In genomic region chr2:105369777-105370690, GRCh38 we compare ENCODE assay signal across 8 cellular contexts. TPM values are rescaled to one million over a fixed set of nuclear protein-coding genes. Genes with fewer than 3 reads are reported as not detected.
DNase-seq lines count a peak whose midpoint lies in the region; ATAC-seq and TF ChIP-seq lines count a peak whose summit lies in the region.

No MANE protein-coding gene starts in this region.

- peak; percentile 84 for TF ChIP-seq RAD21 in IMR-90 (IDR thresholded peaks at IDR 0.05; ENCODE audit: low read length)

- CTCF ChIA-PET in IMR-90 (lab: Yijun Ruan, JAX), result interaction anchor here (0.8 to 1.5 kb wide), 3 partner anchors 14 to 152 kb away, joined by 4 to 9 read pairs (median 5); no protein-coding TSS in a partner anchor

- peak overlapping the region; percentile 30; the same call in 1 of the 2 replicates for H2AK5ac ChIP-seq in IMR-90 (ENCODE audit: low read depth, low read length)

- H3K36me3 ChIP-seq in IMR-90 (ENCODE audit: control insufficient read depth, insufficient read depth, low read length), result peaks cover 83% of the 10 kb centered on the region
- peaks cover 28% of the 10 kb centered on the region for H3K36me3 ChIP-seq in suprapubic skin

- H3K9me1 ChIP-seq in IMR-90 (ENCODE audit: insufficient read depth, low read length), result peaks cover 21% of the 10 kb centered on the region

- ATAC-seq in GM21526 (IDR thresholded peaks at IDR 0.05; ENCODE audit: low FRiP score, unreplicated experiment), result peak; percentile 88
- ATAC-seq in IMR-90 (ENCODE audit: low read depth), result peak; percentile 50

- H2BK5ac ChIP-seq in IMR-90 (ENCODE audit: low read depth, low read length, poor library complexity, severe bottlenecking), result peak overlapping the region; percentile 53

- H3K79me1 ChIP-seq in IMR-90 (ENCODE audit: low read depth in 1 of 2, low read length in 2 of 2), result peaks cover 52 to 90% of the 10 kb centered on the region in 2 experiments

- peak overlapping the region; percentile 35 for H3K27ac ChIP-seq in IMR-90 (ENCODE audit: insufficient read depth, low read length)
- no peak overlapping the region for H3K27ac ChIP-seq in suprapubic skin

- WGBS in IMR-90 (ENCODE audit: extremely low coverage in 2 of 2, insufficient read length in 1 of 2), 2 experiments, result 42% methylated on average over 10 of the region's 30 CpGs; no CpG with 5 or more reads in 1 of the 2 experiments
- 40% methylated on average over 29 of the region's 30 CpGs for WGBS in suprapubic skin

- H2AK9ac ChIP-seq in IMR-90 (replicated peaks; ENCODE audit: low read depth, low read length, poor library complexity), result no peak overlapping the region

- H2BK20ac ChIP-seq in IMR-90 (ENCODE audit: low read depth, low read length), result no peak overlapping the region; the same call in 1 of the 2 replicates

- dilution Hi-C loops in IMR-90 (cut with HindIII; ENCODE audit: low sequenced_read_pairs, unreplicated experiment), result no loop called here

- H3K9ac ChIP-seq in IMR-90 (ENCODE audit: low read depth, low read length), result no peak overlapping the region

- no peak overlapping the region for H2BK15ac ChIP-seq in IMR-90 (ENCODE audit: low read depth, low read length)

- in situ Hi-C loops in IMR-90 (cut with MboI; ENCODE audit: low sequenced_read_pairs), result loop anchor here (5.0 kb wide), 1 partner anchor 147 kb away; no protein-coding TSS in a partner anchor

- no peak overlapping the region for H3K18ac ChIP-seq in IMR-90 (ENCODE audit: low read depth, low read length)

- no peak overlapping the region for H3K23ac ChIP-seq in IMR-90 (ENCODE audit: low read depth, low read length)

- TF ChIP-seq CTCF in IMR-90 (conservative IDR thresholded peaks at IDR 0.05; ENCODE audit: low read depth, low read length) (peak; percentile 76), fibroblast of villous mesenchyme (IDR thresholded peaks at IDR 0.05; ENCODE audit: insufficient read depth, low read depth, low read length) (peak; percentile 77), suprapubic skin (IDR thresholded peaks at IDR 0.05) (peak; percentile 70 to 91)

- POLR2A ChIA-PET in IMR-90 (lab: Charles Lee; ENCODE audit: unreplicated experiment), result no interaction called here

- H3K4me1 ChIP-seq in IMR-90 (ENCODE audit: control insufficient read depth, insufficient read depth, low read length), result peaks cover 31% of the 10 kb centered on the region
- H3K4me1 ChIP-seq in suprapubic skin, result peaks cover 41% of the 10 kb centered on the region

- DNase-seq in DMS153 treated with DMSO at 0.1 percent for 48 hours (lab: John Stamatoyannopoulos, UW; ENCODE audit: unreplicated experiment) (peak; percentile 10), IMR-90 (peak; percentile 86), RPMI8226 (peak; percentile 90), fibroblast of villous mesenchyme (ENCODE audit: low read depth) (peak; percentile 92), occipital lobe (lab: John Stamatoyannopoulos, UW) (peak; percentile 76), suprapubic skin (ENCODE audit: low spot score in 2 of 2) (peak; percentile 92)
- peak; percentile 72 for DNase-seq in activated T-helper 9 cell treated with anti-CD3 and anti-CD28 coated beads, Interleukin-2, amount 50 U/mL, for 16 hours (ENCODE audit: low read depth)

- no peak for TF ChIP-seq POLR2A in IMR-90 (IDR thresholded peaks at IDR 0.05; ENCODE audit: low read depth, low read length)
- no peak for TF ChIP-seq POLR2A in suprapubic skin (IDR thresholded peaks at IDR 0.05)

- H4K20me1 ChIP-seq in IMR-90 (ENCODE audit: insufficient read depth, low read length), result peaks cover 64% of the 10 kb centered on the region

- no peak overlapping the region for H4K91ac ChIP-seq in IMR-90 (ENCODE audit: insufficient read depth, low read depth, low read length)

- H3K14ac ChIP-seq in IMR-90 (replicated peaks; ENCODE audit: low read depth, low read length), result peak overlapping the region; percentile 65

- H3K4ac ChIP-seq in IMR-90 (ENCODE audit: low read depth, low read length), result peak overlapping the region; percentile 48

- H3K4me3 ChIP-seq in IMR-90 (ENCODE audit: insufficient read depth, low read depth, low read length) (no peak overlapping the region), fibroblast of villous mesenchyme (ENCODE audit: low read depth, low read length) (no peak overlapping the region), suprapubic skin (no peak overlapping the region)

- no peak overlapping the region for H3K4me2 ChIP-seq in IMR-90 (ENCODE audit: low read depth, low read length)

- no peaks in the 10 kb centered on the region for H3K27me3 ChIP-seq in IMR-90 (ENCODE audit: control insufficient read depth, insufficient read depth, low read length)
- no peaks in the 10 kb centered on the region for H3K27me3 ChIP-seq in suprapubic skin

- BruUV-seq in IMR-90 (replicated peaks; lab: Mats Ljungman, UMichigan), result no TSS peak

- H3K9me3 ChIP-seq in IMR-90 (ENCODE audit: control insufficient read depth, insufficient read depth, low read length), result no peaks in the 10 kb centered on the region
- H3K9me3 ChIP-seq in suprapubic skin, result no peaks in the 10 kb centered on the region

- peak overlapping the region; percentile 38 for H2BK120ac ChIP-seq in IMR-90 (ENCODE audit: low read depth, low read length)

- H4K5ac ChIP-seq in IMR-90 (ENCODE audit: low read depth, low read length), result no peak overlapping the region

- no peak overlapping the region for H3K56ac ChIP-seq in IMR-90 (ENCODE audit: extremely low read depth, insufficient read depth, low read length)

- no peak for TF ChIP-seq EP300 in suprapubic skin (IDR thresholded peaks at IDR 0.05)

- H4K8ac ChIP-seq in IMR-90 (ENCODE audit: low read depth in 2 of 2, low read length in 2 of 2), result peak overlapping the region in 1 of 2 experiments; percentile 31; a peak in 2 of 4 replicates

- intact Hi-C loops in IMR-90 (cut with micrococcal nuclease), result loop anchor here (1.0 kb wide), 1 partner anchor 151 kb away; no protein-coding TSS in a partner anchor

- peak overlapping the region; percentile 79 for H2AFZ ChIP-seq in IMR-90 (replicated peaks; ENCODE audit: low read length, poor library complexity)

TF ChIP-seq in IMR-90, 13 proteins besides CTCF, POLR2A, EP300 and RAD21:
- TF ChIP-seq FOS (IDR thresholded peaks at IDR 0.05; ENCODE audit: low read depth, low read length), result no peak
- TF ChIP-seq CHD1 (IDR thresholded peaks at IDR 0.05; ENCODE audit: low read depth, low read length), result no peak
- TF ChIP-seq NFE2L2 (IDR thresholded peaks at IDR 0.05; ENCODE audit: low read depth, low read length), result no peak
- 0 out of 2 replicates have a peak, but pooled peaks have one; percentile 20 for TF ChIP-seq CEBPB (IDR thresholded peaks at IDR 0.05; ENCODE audit: low read depth, low read length)
- TF ChIP-seq RCOR1 (IDR thresholded peaks at IDR 0.05; ENCODE audit: insufficient replicate concordance, low read length), result no peak
- peak; percentile 29; the same call in 1 of the 2 replicates for TF ChIP-seq BHLHE40 (IDR thresholded peaks at IDR 0.05; ENCODE audit: low read depth, low read length)
- no peak for TF ChIP-seq ELK1 (IDR thresholded peaks at IDR 0.05; ENCODE audit: borderline replicate concordance, low read depth, low read length)
- no peak for TF ChIP-seq RFX5 (IDR thresholded peaks at IDR 0.05; ENCODE audit: low read depth, low read length)
- peak; percentile 58; the same call in 1 of the 2 replicates for TF ChIP-seq MXI1 (IDR thresholded peaks at IDR 0.05; ENCODE audit: borderline replicate concordance, low read depth, low read length)
- peak; percentile 80 for TF ChIP-seq SMC3 (IDR thresholded peaks at IDR 0.05; ENCODE audit: low read depth, low read length)
TF ChIP-seq in IMR-90: peak in this region for 4.

RNA-seq across cellular contexts. Expression of gene FHL2, which starts 28.8 kb away (rescaled TPM):
- total RNA-seq in IMR-90 (2012; rRNA removed), result 373 and 464 TPM in 2 replicates
- polyA plus RNA-seq in IMR-90 (2012; rRNA removed), result 550 and 574 TPM in 2 replicates
- polyA plus RNA-seq in IMR-90 (2012; cell fraction: cytosol; rRNA removed), result 533 and 781 TPM in 2 replicates
- 291 and 300 TPM in 2 replicates for polyA plus RNA-seq in IMR-90 (2012; cell fraction: nucleus; rRNA removed; ENCODE audit: low replicate concordance)
- 343 and 346 TPM in 2 replicates for total RNA-seq in fibroblast of villous mesenchyme
- total RNA-seq in occipital lobe, result 4.4 TPM
- 10 to 100 TPM; 43.0 to 69.2 (median 47.9) TPM for total RNA-seq in suprapubic skin

RNA-seq across cellular contexts. Expression of gene C2orf49, which starts 32.7 kb away (rescaled TPM):
- 3.8 and 11.1 TPM in 2 replicates for total RNA-seq in IMR-90 (2012; rRNA removed)
- polyA plus RNA-seq in IMR-90 (2012; rRNA removed), result 8.5 and 8.6 TPM in 2 replicates
- polyA plus RNA-seq in IMR-90 (2012; cell fraction: cytosol; rRNA removed), result 1.1 and 1.3 TPM in 2 replicates
- 0.46 and 5.5 TPM in 2 replicates for polyA plus RNA-seq in IMR-90 (2012; cell fraction: nucleus; rRNA removed; ENCODE audit: low replicate concordance)
- total RNA-seq in fibroblast of villous mesenchyme, result 12.9 and 23.7 TPM in 2 replicates
- total RNA-seq in occipital lobe, result 33.5 TPM
- 10 to 100 TPM; 17.5 to 33.6 (median 27.8) TPM for total RNA-seq in suprapubic skin

RNA-seq across cellular contexts. Expression of gene TGFBRAP1, which starts 40.5 kb away (rescaled TPM):
- total RNA-seq in IMR-90 (2012; rRNA removed) (8.9 and 10.4 TPM in 2 replicates), fibroblast of villous mesenchyme (29.4 and 33.2 TPM in 2 replicates), occipital lobe (25.0 TPM), suprapubic skin (10 to 100 TPM; 31.0 to 38.1 (median 36.9) TPM)
- 6.9 and 7.2 TPM in 2 replicates for polyA plus RNA-seq in IMR-90 (2012; rRNA removed)
- polyA plus RNA-seq in IMR-90 (2012; cell fraction: cytosol; rRNA removed), result 5.9 and 7.5 TPM in 2 replicates
- polyA plus RNA-seq in IMR-90 (2012; cell fraction: nucleus; rRNA removed; ENCODE audit: low replicate concordance), result 6.4 and 8.7 TPM in 2 replicates

Comparison
In these comparisons a context has a peak if more than half of its experiments do, and no peak if none do; other contexts are left out.
1. DNase-seq: peak in every context shown above with its lines; median percentile 92 in fibroblast of villous mesenchyme; 92 in suprapubic skin; 90 in RPMI8226; 86 in IMR-90; 76 in occipital lobe; 72 in activated T-helper 9 cell treated with anti-CD3 and anti-CD28 coated beads, Interleukin-2, amount 50 U/mL, for 16 hours; 10 in DMS153 treated with DMSO at 0.1 percent for 48 hours.